In genomic region chr12:107847830-107848229, GRCh38 we compare ENCODE assay signal across 1 cellular context.
TF ChIP-seq lines count a peak whose summit lies in the region.

No MANE protein-coding gene starts in this region.

TF ChIP-seq in H1, 55 proteins besides CTCF, POLR2A, EP300 and RAD21 (continued from another document):
- TF ChIP-seq, protein P1, sequence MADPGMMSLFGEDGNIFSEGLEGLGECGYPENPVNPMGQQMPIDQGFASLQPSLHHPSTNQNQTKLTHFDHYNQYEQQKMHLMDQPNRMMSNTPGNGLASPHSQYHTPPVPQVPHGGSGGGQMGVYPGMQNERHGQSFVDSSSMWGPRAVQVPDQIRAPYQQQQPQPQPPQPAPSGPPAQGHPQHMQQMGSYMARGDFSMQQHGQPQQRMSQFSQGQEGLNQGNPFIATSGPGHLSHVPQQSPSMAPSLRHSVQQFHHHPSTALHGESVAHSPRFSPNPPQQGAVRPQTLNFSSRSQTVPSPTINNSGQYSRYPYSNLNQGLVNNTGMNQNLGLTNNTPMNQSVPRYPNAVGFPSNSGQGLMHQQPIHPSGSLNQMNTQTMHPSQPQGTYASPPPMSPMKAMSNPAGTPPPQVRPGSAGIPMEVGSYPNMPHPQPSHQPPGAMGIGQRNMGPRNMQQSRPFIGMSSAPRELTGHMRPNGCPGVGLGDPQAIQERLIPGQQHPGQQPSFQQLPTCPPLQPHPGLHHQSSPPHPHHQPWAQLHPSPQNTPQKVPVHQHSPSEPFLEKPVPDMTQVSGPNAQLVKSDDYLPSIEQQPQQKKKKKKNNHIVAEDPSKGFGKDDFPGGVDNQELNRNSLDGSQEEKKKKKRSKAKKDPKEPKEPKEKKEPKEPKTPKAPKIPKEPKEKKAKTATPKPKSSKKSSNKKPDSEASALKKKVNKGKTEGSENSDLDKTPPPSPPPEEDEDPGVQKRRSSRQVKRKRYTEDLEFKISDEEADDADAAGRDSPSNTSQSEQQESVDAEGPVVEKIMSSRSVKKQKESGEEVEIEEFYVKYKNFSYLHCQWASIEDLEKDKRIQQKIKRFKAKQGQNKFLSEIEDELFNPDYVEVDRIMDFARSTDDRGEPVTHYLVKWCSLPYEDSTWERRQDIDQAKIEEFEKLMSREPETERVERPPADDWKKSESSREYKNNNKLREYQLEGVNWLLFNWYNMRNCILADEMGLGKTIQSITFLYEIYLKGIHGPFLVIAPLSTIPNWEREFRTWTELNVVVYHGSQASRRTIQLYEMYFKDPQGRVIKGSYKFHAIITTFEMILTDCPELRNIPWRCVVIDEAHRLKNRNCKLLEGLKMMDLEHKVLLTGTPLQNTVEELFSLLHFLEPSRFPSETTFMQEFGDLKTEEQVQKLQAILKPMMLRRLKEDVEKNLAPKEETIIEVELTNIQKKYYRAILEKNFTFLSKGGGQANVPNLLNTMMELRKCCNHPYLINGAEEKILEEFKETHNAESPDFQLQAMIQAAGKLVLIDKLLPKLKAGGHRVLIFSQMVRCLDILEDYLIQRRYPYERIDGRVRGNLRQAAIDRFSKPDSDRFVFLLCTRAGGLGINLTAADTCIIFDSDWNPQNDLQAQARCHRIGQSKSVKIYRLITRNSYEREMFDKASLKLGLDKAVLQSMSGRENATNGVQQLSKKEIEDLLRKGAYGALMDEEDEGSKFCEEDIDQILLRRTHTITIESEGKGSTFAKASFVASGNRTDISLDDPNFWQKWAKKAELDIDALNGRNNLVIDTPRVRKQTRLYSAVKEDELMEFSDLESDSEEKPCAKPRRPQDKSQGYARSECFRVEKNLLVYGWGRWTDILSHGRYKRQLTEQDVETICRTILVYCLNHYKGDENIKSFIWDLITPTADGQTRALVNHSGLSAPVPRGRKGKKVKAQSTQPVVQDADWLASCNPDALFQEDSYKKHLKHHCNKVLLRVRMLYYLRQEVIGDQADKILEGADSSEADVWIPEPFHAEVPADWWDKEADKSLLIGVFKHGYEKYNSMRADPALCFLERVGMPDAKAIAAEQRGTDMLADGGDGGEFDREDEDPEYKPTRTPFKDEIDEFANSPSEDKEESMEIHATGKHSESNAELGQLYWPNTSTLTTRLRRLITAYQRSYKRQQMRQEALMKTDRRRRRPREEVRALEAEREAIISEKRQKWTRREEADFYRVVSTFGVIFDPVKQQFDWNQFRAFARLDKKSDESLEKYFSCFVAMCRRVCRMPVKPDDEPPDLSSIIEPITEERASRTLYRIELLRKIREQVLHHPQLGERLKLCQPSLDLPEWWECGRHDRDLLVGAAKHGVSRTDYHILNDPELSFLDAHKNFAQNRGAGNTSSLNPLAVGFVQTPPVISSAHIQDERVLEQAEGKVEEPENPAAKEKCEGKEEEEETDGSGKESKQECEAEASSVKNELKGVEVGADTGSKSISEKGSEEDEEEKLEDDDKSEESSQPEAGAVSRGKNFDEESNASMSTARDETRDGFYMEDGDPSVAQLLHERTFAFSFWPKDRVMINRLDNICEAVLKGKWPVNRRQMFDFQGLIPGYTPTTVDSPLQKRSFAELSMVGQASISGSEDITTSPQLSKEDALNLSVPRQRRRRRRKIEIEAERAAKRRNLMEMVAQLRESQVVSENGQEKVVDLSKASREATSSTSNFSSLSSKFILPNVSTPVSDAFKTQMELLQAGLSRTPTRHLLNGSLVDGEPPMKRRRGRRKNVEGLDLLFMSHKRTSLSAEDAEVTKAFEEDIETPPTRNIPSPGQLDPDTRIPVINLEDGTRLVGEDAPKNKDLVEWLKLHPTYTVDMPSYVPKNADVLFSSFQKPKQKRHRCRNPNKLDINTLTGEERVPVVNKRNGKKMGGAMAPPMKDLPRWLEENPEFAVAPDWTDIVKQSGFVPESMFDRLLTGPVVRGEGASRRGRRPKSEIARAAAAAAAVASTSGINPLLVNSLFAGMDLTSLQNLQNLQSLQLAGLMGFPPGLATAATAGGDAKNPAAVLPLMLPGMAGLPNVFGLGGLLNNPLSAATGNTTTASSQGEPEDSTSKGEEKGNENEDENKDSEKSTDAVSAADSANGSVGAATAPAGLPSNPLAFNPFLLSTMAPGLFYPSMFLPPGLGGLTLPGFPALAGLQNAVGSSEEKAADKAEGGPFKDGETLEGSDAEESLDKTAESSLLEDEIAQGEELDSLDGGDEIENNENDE (IDR thresholded peaks at IDR 0.05; ENCODE audit: insufficient replicate concordance, low read length), result no peak
- no peak for TF ChIP-seq CBX8 (IDR thresholded peaks at IDR 0.05; ENCODE audit: borderline replicate concordance, low read depth, low read length)
- TF ChIP-seq, protein P2, sequence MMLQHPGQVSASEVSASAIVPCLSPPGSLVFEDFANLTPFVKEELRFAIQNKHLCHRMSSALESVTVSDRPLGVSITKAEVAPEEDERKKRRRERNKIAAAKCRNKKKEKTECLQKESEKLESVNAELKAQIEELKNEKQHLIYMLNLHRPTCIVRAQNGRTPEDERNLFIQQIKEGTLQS (IDR thresholded peaks at IDR 0.05; ENCODE audit: insufficient read depth, low read depth, low read length), result no peak
- no peak for TF ChIP-seq SIN3A (conservative IDR thresholded peaks at IDR 0.05 in 1 of 2, IDR thresholded peaks at IDR 0.05 in 1 of 2; ENCODE audit: low read depth in 1 of 2, low read length in 2 of 2)
- no peak for TF ChIP-seq YY1 (IDR thresholded peaks at IDR 0.05; ENCODE audit: low read depth, low read length)
- TF ChIP-seq SP4 (IDR thresholded peaks at IDR 0.05; ENCODE audit: low read length), result no peak
- no peak for TF ChIP-seq NRF1 (IDR thresholded peaks at IDR 0.05; ENCODE audit: low read depth, low read length)
- TF ChIP-seq SRF (IDR thresholded peaks at IDR 0.05; ENCODE audit: low read depth, low read length), result no peak
- no peak for TF ChIP-seq HDAC6 (IDR thresholded peaks at IDR 0.05; ENCODE audit: low read depth, low read length)
- no peak for TF ChIP-seq SIX5 (IDR thresholded peaks at IDR 0.05; ENCODE audit: low read depth, low read length)
- TF ChIP-seq SUZ12 (IDR thresholded peaks at IDR 0.05; ENCODE audit: low read length), result no peak
- no peak for TF ChIP-seq CHD2 (IDR thresholded peaks at IDR 0.05; ENCODE audit: low read length)
- TF ChIP-seq TAF7 (optimal IDR thresholded peaks at IDR 0.05; ENCODE audit: borderline replicate concordance, low read depth, low read length), result no peak
- TF ChIP-seq RNF2 (IDR thresholded peaks at IDR 0.05; ENCODE audit: borderline replicate concordance, low read depth, low read length, missing control alignments, poor library complexity, severe bottlenecking), result no peak
